19 cellular contexts compared by ENCODE assay signal in the genomic region with DNA sequence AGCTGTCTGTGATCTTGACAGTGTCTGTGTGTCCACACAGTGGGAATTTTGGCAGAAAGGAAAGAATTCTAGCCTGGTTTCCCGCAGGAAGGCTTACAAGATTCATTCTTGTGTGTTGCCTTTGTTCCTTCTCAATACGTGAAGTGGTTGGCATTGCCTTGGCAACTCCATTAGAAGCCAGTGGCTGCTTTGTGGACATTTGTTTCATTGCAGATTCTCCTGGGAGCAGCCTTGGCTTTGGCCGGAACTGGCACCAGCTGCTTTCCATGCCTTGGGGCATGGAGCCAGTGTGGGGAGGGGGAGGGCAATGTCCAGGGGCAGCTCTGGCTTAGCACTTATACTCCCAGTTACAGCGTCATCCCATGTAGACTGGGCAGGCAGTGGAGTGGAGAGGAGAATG. TPM values are rescaled to one million over a fixed set of nuclear protein-coding genes. Genes with fewer than 3 reads are reported as not detected.
DNase-seq lines count a peak whose midpoint lies in the region; ATAC-seq and TF ChIP-seq lines count a peak whose summit lies in the region.
"Had no signal": no experiment of that assay in that cellular context is flagged by ENCODE, and none has a peak within 500 bp of the region (broad histone marks: within the 10 kb centered on the region; RNA-seq: fewer than 3 reads in every experiment).

No MANE protein-coding gene starts in this region.

- no peak overlapping the region for H3K4me3 ChIP-seq in psoas muscle
- H3K4me3 ChIP-seq: heart right ventricle had no signal

- peaks cover 7% of the 10 kb centered on the region for H3K36me3 Mint-ChIP-seq in glutamatergic neuron (ENCODE audit: unreplicated experiment)
- H3K36me3 Mint-ChIP-seq in activated naive CD8-positive, alpha-beta T cell treated with anti-CD3 and anti-CD28 coated beads, Interleukin-2, amount 50 U/mL, for 24 hours (ENCODE audit: low read depth), result peaks cover 9% of the 10 kb centered on the region

- H3K36me3 ChIP-seq in psoas muscle (ENCODE audit: insufficient read depth in 1 of 2, low read depth in 1 of 2), result peaks cover 0 to 4% of the 10 kb centered on the region in 2 donors
- H3K36me3 ChIP-seq: heart right ventricle had no signal

- peak overlapping the region; percentile 45 for H3K27ac Mint-ChIP-seq in glutamatergic neuron (ENCODE audit: unreplicated experiment)
- no peak overlapping the region for H3K27ac Mint-ChIP-seq in activated naive CD8-positive, alpha-beta T cell treated with anti-CD3 and anti-CD28 coated beads, Interleukin-2, amount 50 U/mL, for 24 hours
- H3K27ac Mint-ChIP-seq: memory B cell; stimulated activated naive CD8-positive, alpha-beta T cell treated with anti-CD3 and anti-CD28 coated beads, Interleukin-15, amount 100 ng/mL, for 72 hours had no signal

- WGBS in psoas muscle, 3 donors, result 26 to 39% (median 36%) methylated on average over 4 of the region's 4 CpGs

- no peaks in the 10 kb centered on the region for H3K27me3 ChIP-seq in psoas muscle (ENCODE audit: insufficient read depth in 3 of 3, low read length in 2 of 3)

- no peak for ATAC-seq in activated naive CD8-positive, alpha-beta T cell treated with anti-CD3 and anti-CD28 coated beads, Interleukin-2, amount 50 U/mL, for 24 hours
- ATAC-seq in psoas muscle, result no peak
- ATAC-seq: heart right ventricle; PC-3; right cardiac atrium; stimulated activated naive CD8-positive, alpha-beta T cell treated with anti-CD3 and anti-CD28 coated beads, Interleukin-15, amount 100 ng/mL, for 72 hours had no signal

- H3K4me3 Mint-ChIP-seq in glutamatergic neuron (ENCODE audit: unreplicated experiment), result peak overlapping the region; percentile 54
- no peak overlapping the region for H3K4me3 Mint-ChIP-seq in activated naive CD8-positive, alpha-beta T cell treated with anti-CD3 and anti-CD28 coated beads, Interleukin-2, amount 50 U/mL, for 24 hours
- H3K4me3 Mint-ChIP-seq: CD4-positive, alpha-beta memory T cell; memory B cell; stimulated activated naive CD8-positive, alpha-beta T cell treated with anti-CD3 and anti-CD28 coated beads, Interleukin-15, amount 100 ng/mL, for 72 hours had no signal

- peaks cover 4% of the 10 kb centered on the region for H3K9me3 Mint-ChIP-seq in glutamatergic neuron (ENCODE audit: unreplicated experiment)
- H3K9me3 Mint-ChIP-seq in activated naive CD8-positive, alpha-beta T cell treated with anti-CD3 and anti-CD28 coated beads, Interleukin-2, amount 50 U/mL, for 24 hours, result peaks cover 10% of the 10 kb centered on the region

- intact Hi-C loops in psoas muscle (cut with DNase I), result no loop called here

- H3K4me1 Mint-ChIP-seq in glutamatergic neuron (ENCODE audit: low read depth, unreplicated experiment), result peaks cover 58% of the 10 kb centered on the region
- peaks cover 8% of the 10 kb centered on the region for H3K4me1 Mint-ChIP-seq in activated naive CD8-positive, alpha-beta T cell treated with anti-CD3 and anti-CD28 coated beads, Interleukin-2, amount 50 U/mL, for 24 hours
- H3K4me1 Mint-ChIP-seq: memory B cell had no signal

- H3K27me3 Mint-ChIP-seq in glutamatergic neuron (ENCODE audit: unreplicated experiment), result peaks cover 8% of the 10 kb centered on the region
- H3K27me3 Mint-ChIP-seq in activated naive CD8-positive, alpha-beta T cell treated with anti-CD3 and anti-CD28 coated beads, Interleukin-2, amount 50 U/mL, for 24 hours, result no peaks in the 10 kb centered on the region
- H3K27me3 Mint-ChIP-seq: CD4-positive, alpha-beta memory T cell; stimulated activated naive CD8-positive, alpha-beta T cell treated with anti-CD3 and anti-CD28 coated beads, Interleukin-15, amount 100 ng/mL, for 72 hours had no signal

- DNase-seq in C1 segment of cervical spinal cord (lab: John Stamatoyannopoulos, UW) (peak in 8 of 14 donors; percentile 17 to 63 (median 38)), NCI-H1436 treated with DMSO at 0.1 percent for 48 hours (lab: John Stamatoyannopoulos, UW) (peak; percentile 78), NCI-H69 (lab: John Stamatoyannopoulos, UW) (peak; percentile 98), glutamatergic neuron (peak; percentile 56), LoVo (ENCODE audit: low spot score) (no peak), mucosa of gallbladder (ENCODE audit: low spot score) (no peak), psoas muscle (no peak)
- no peak for DNase-seq in activated naive CD8-positive, alpha-beta T cell treated with anti-CD3 and anti-CD28 coated beads, Interleukin-2, amount 50 U/mL, for 24 hours
- DNase-seq: ACHN; activated naive CD4-positive, alpha-beta T cell treated with anti-CD3 and anti-CD28 coated beads, Interleukin-2, amount 50 U/mL, for 16 hours; activated T-cell treated with anti-CD3 and anti-CD28 coated beads for 4 hours; CD4-positive, alpha-beta memory T cell; heart right ventricle; NCI-H2227 treated with DMSO at 0.1 percent for 48 hours; PC-3; right cardiac atrium; stimulated activated naive CD8-positive, alpha-beta T cell treated with anti-CD3 and anti-CD28 coated beads, Interleukin-15, amount 100 ng/mL, for 72 hours had no signal

- no peaks in the 10 kb centered on the region for H3K4me1 ChIP-seq in psoas muscle
- H3K4me1 ChIP-seq: heart right ventricle had no signal

- no peak overlapping the region for H3K27ac ChIP-seq in psoas muscle
- H3K27ac ChIP-seq: heart right ventricle had no signal

- TF ChIP-seq CTCF in glutamatergic neuron (IDR thresholded peaks at IDR 0.05; ENCODE audit: partially characterized antibody, unreplicated experiment) (no peak), psoas muscle (IDR thresholded peaks at IDR 0.05) (no peak)

- H3K9me3 ChIP-seq in psoas muscle, result peaks cover 8% of the 10 kb centered on the region

RNA-seq across cellular contexts. Expression of a gene that starts 39.4 kb away (rescaled TPM):
- 673 TPM for total RNA-seq in glutamatergic neuron (ENCODE audit: unreplicated experiment)
- total RNA-seq in mucosa of gallbladder, result 3.5 TPM
- total RNA-seq in psoas muscle, result 1 to 10 TPM in 1 of 4 donors, under 1 TPM in 3; 0.22 to 1.1 (median 0.58) TPM
- polyA plus RNA-seq in psoas muscle, result under 1 TPM; 0.31 to 0.72 (median 0.59) TPM
- total RNA-seq: HT-29 had no signal

Comparison
In these comparisons a context has a peak if more than half of its experiments do, and no peak if none do; other contexts are left out.
1. DNase-seq: peak in C1 segment of cervical spinal cord (8 of 14), NCI-H1436 treated with DMSO at 0.1 percent for 48 hours (single experiment), NCI-H69 (single experiment) and glutamatergic neuron (single experiment); none in LoVo (single experiment), mucosa of gallbladder (single experiment), activated naive CD8-positive, alpha-beta T cell treated with anti-CD3 and anti-CD28 coated beads, Interleukin-2, amount 50 U/mL, for 24 hours (single experiment) and psoas muscle (0 of 2).
2. RNA of a gene that starts 39.4 kb away (total RNA-seq): 673 TPM in glutamatergic neuron (single experiment); 3.5 TPM in mucosa of gallbladder (single experiment) and 0.22 to 1.1 TPM in psoas muscle; every median in the first group is over 100 times any median in the second.